ENCODE assay signal across 12 cellular contexts in genomic region chr1:77421504-77422233, GRCh38.
A peak's percentile ranks its signal among the peaks of the same experiment; 100 is the strongest.
DNase-seq lines count a peak whose midpoint lies in the region; ATAC-seq and TF ChIP-seq lines count a peak whose summit lies in the region.
"Had no signal": no experiment of that assay in that cellular context is flagged by ENCODE, and none has a peak within 500 bp of the region (broad histone marks: within the 10 kb centered on the region; RNA-seq: fewer than 3 reads in every experiment).

No MANE protein-coding gene starts in this region.

- H3K36me3 Mint-ChIP-seq in central memory CD8-positive, alpha-beta T cell (ENCODE audit: insufficient read depth) = no peaks in the 10 kb centered on the region

- H4K20me1 ChIP-seq in DND-41 (ENCODE audit: insufficient read depth, low read length) = no peaks in the 10 kb centered on the region

- H3K4me1 Mint-ChIP-seq in central memory CD8-positive, alpha-beta T cell = peaks cover 20% of the 10 kb centered on the region
- H3K4me1 Mint-ChIP-seq: brain had no signal

- H3K9me3 ChIP-seq in DND-41 (ENCODE audit: insufficient read depth, low read length, severe bottlenecking) = no peaks in the 10 kb centered on the region
- H3K9me3 ChIP-seq: testis had no signal

- peak; percentile 47; the same call in 1 of the 3 replicates for ATAC-seq in DND-41 (ENCODE audit: insufficient read depth, low read depth)
- peak; percentile 95 for ATAC-seq in GM19455 (IDR thresholded peaks at IDR 0.05; ENCODE audit: unreplicated experiment)
- ATAC-seq in HG03025 (IDR thresholded peaks at IDR 0.05; ENCODE audit: low FRiP score, unreplicated experiment) = peak; percentile 77
- ATAC-seq in central memory CD8-positive, alpha-beta T cell (replicated peaks; ENCODE audit: extremely low read depth, poor library complexity, severe bottlenecking) = peak; percentile 82
- ATAC-seq: PC-3 had no signal

- H3K4me2 ChIP-seq in DND-41 (ENCODE audit: insufficient read depth, low read length) = no peak overlapping the region

- no peak overlapping the region for H3K27ac Mint-ChIP-seq in central memory CD8-positive, alpha-beta T cell (ENCODE audit: low read depth)
- H3K27ac Mint-ChIP-seq: brain had no signal

- DNase-seq in DND-41 (no peak), retina (no peak), NCI-H446 treated with DMSO at 0.1 percent for 48 hours (lab: John Stamatoyannopoulos, UW) (no peak)
- no peak for DNase-seq in central memory CD8-positive, alpha-beta T cell (ENCODE audit: low spot score in 2 of 2)
- no peak for DNase-seq in stimulated activated CD4-positive, alpha-beta T cell treated with anti-CD3 and anti-CD28 coated beads, Interleukin-4, amount 100 ng/mL, for 4 hours
- DNase-seq: HCEC 1CT, PC-3, testis had no signal

- peaks cover 17% of the 10 kb centered on the region for H3K27me3 Mint-ChIP-seq in central memory CD8-positive, alpha-beta T cell
- H3K27me3 Mint-ChIP-seq: brain had no signal

- no peaks in the 10 kb centered on the region for H3K79me2 ChIP-seq in DND-41 (ENCODE audit: insufficient read depth, low read length)

- H3K4me3 Mint-ChIP-seq in central memory CD8-positive, alpha-beta T cell = peak overlapping the region; percentile 17
- H3K4me3 Mint-ChIP-seq: brain, neural crest cell had no signal

- H3K9ac ChIP-seq in DND-41 (ENCODE audit: low read depth, low read length) = no peak overlapping the region

- no peak overlapping the region for H3K27ac ChIP-seq in DND-41 (ENCODE audit: low read length)
- H3K27ac ChIP-seq: testis had no signal

- peaks cover 6% of the 10 kb centered on the region for H3K9me3 Mint-ChIP-seq in central memory CD8-positive, alpha-beta T cell

- no peaks in the 10 kb centered on the region for H3K36me3 ChIP-seq in DND-41 (ENCODE audit: insufficient read depth, low read length)

- no peaks in the 10 kb centered on the region for H3K4me1 ChIP-seq in DND-41 (ENCODE audit: insufficient read depth, low read length)
- H3K4me1 ChIP-seq: testis had no signal

- H3K27me3 ChIP-seq in DND-41 (ENCODE audit: insufficient read depth, low read length, poor library complexity) = no peaks in the 10 kb centered on the region
- H3K27me3 ChIP-seq: testis had no signal

- H2AFZ ChIP-seq in DND-41 (ENCODE audit: low read depth, low read length) = no peak overlapping the region

- TF ChIP-seq CTCF in DND-41 (IDR thresholded peaks at IDR 0.05; ENCODE audit: borderline replicate concordance, extremely low read depth, low read length, poor library complexity, severe bottlenecking) = no peak

- H3K4me3 ChIP-seq in DND-41 (ENCODE audit: low read depth in 1 of 2, low read length in 2 of 2) = no peak overlapping the region
- H3K4me3 ChIP-seq: testis had no signal
